Comparison of ENCODE assay signal across 23 cellular contexts in genomic region chr17:22516861-22517636, GRCh38.
A peak's percentile ranks its signal among the peaks of the same experiment; 100 is the strongest.
DNase-seq lines count a peak whose midpoint lies in the region; ATAC-seq, FAIRE-seq and TF ChIP-seq lines count a peak whose summit lies in the region.
"Had no signal": no experiment of that assay in that cellular context is flagged by ENCODE, and none has a peak within 500 bp of the region (broad histone marks: within the 10 kb centered on the region; RNA-seq: fewer than 3 reads in every experiment).

No MANE protein-coding gene starts in this region.

- no peaks in the 10 kb centered on the region for H3K9me2 ChIP-seq in SK-N-SH

- H3K9me1 ChIP-seq in K562 (ENCODE audit: control insufficient read depth, insufficient read depth, low read length) = no peaks in the 10 kb centered on the region

- no TSS peak for BruUV-seq in K562 (replicated peaks; lab: Mats Ljungman, UMichigan)

- no peak for FAIRE-seq in K562 (lab: Jason Lieb, UNC)
- FAIRE-seq: G401.6, GM12892, H54, HTR-8/SVneo had no signal

- H3K4me1 Mint-ChIP-seq in osteocyte (ENCODE audit: unreplicated experiment) = no peaks in the 10 kb centered on the region
- H3K4me1 Mint-ChIP-seq: B cell; CD4-positive, CD25-positive, alpha-beta regulatory T cell; CD8-positive, alpha-beta memory T cell; GM23338 had no signal

- 4% methylated on average over 18 of the region's 26 CpGs for WGBS in SK-N-SH (ENCODE audit: low lambda C conversion rate)
- WGBS in K562 (ENCODE audit: insufficient coverage, low coverage, missing lambda C conversion rate) = 5% methylated on average over 17 of the region's 26 CpGs

- TF ChIP-seq POLR2A in K562 (conservative IDR thresholded peaks at IDR 0.05) = no peak
- TF ChIP-seq POLR2A in vagina (IDR thresholded peaks at IDR 0.05) = no peak

- no peak for DNase-seq in SK-N-SH
- no peak for DNase-seq in K562 (ENCODE audit: extremely low read depth in 1 of 4, low spot score in 3 of 4)
- peak; percentile 83 for DNase-seq in osteocyte (ENCODE audit: extremely low spot score, unreplicated experiment)
- peak; percentile 58 to 89 for DNase-seq in vagina (ENCODE audit: extremely low spot score in 2 of 2)
- no peak for DNase-seq in brain microvascular endothelial cell
- DNase-seq in T-helper 9 cell = no peak
- DNase-seq: CD4-positive, CD25-positive, alpha-beta regulatory T cell; CD8-positive, alpha-beta memory T cell; COR-L47; DMS 273 treated with DMSO at 0.1 percent for 48 hours; DND-41; HCEC 1CT; IMR-90 had no signal

- intact Hi-C loops in K562 (cut with micrococcal nuclease) (loop anchor here (5.0 kb wide), 1 partner anchor 65 kb away; no protein-coding TSS in a partner anchor), vagina (cut with DNase I) (loop anchor here (10.0 kb wide), 1 partner anchor 62 kb away; no protein-coding TSS in a partner anchor)

- ATAC-seq in SK-N-SH treated with all-trans-retinoic acid at 6 μM for 48 hours (no peak), K562 (no peak), HG02763 (IDR thresholded peaks at IDR 0.05; ENCODE audit: unreplicated experiment) (no peak)
- ATAC-seq: GM23338 had no signal

- H3K4me1 ChIP-seq in SK-N-SH (ENCODE audit: control insufficient read depth in 1 of 2, insufficient read depth in 2 of 2, low read depth in 1 of 2, low read length in 1 of 2) (no peaks in the 10 kb centered on the region; a peak in 1 of 4 replicates), K562 (replicated peaks in 1 of 2; ENCODE audit: control insufficient read depth in 2 of 2, insufficient read depth in 2 of 2, low read length in 2 of 2) (peaks cover 0 to 7% of the 10 kb centered on the region in 2 experiments; a peak in 3 of 5 replicates), vagina (no peaks in the 10 kb centered on the region)
- H3K4me1 ChIP-seq: BLaER1 treated with 17β-estradiol and CSF1 and Interleukin-3, amounts not matched to agents 10 nM and 100 nM had no signal

- peak overlapping the region; percentile 18 to 48; a peak in 2 of 4 replicates for H3K4me3 ChIP-seq in SK-N-SH (ENCODE audit: low read depth in 2 of 2, low read length in 1 of 2)
- no peak overlapping the region for H3K4me3 ChIP-seq in K562
- no peak overlapping the region for H3K4me3 ChIP-seq in vagina
- no peak overlapping the region for H3K4me3 ChIP-seq in brain microvascular endothelial cell (ENCODE audit: low read depth, low read length)
- H3K4me3 ChIP-seq: BLaER1 treated with 17β-estradiol and CSF1 and Interleukin-3, amounts not matched to agents 10 nM and 100 nM; GM23338 had no signal

- in situ Hi-C loops in K562 (cut with MboI) = no loop called here
- in situ Hi-C loops in brain microvascular endothelial cell (cut with HindIII; ENCODE audit: low pct_ligation_motif_present, low sequenced_read_pairs) = no loop called here

- TF ChIP-seq RAD21 in SK-N-SH (IDR thresholded peaks at IDR 0.05; ENCODE audit: low read length) (no peak), K562 (CRISPR knock-in tag; conservative IDR thresholded peaks at IDR 0.05 in 1 of 2, IDR thresholded peaks at IDR 0.05 in 1 of 2) (no peak)

- TF ChIP-seq EP300 in SK-N-SH (IDR thresholded peaks at IDR 0.05; ENCODE audit: borderline replicate concordance in 1 of 2, low read depth in 1 of 2, low read length in 1 of 2) (no peak), K562 (IDR thresholded peaks at IDR 0.05; ENCODE audit: low read length) (no peak)

- H3K4me3 Mint-ChIP-seq in osteocyte (ENCODE audit: unreplicated experiment) = no peak overlapping the region
- H3K4me3 Mint-ChIP-seq: B cell; CD4-positive, CD25-positive, alpha-beta regulatory T cell; CD8-positive, alpha-beta memory T cell; GM23338 had no signal

- H4K20me1 ChIP-seq in SK-N-SH (ENCODE audit: insufficient read depth) (no peaks in the 10 kb centered on the region), K562 (replicated peaks; ENCODE audit: control insufficient read depth, insufficient read depth, low read length) (no peaks in the 10 kb centered on the region)
- H4K20me1 ChIP-seq: BLaER1 treated with 17β-estradiol and CSF1 and Interleukin-3, amounts not matched to agents 10 nM and 100 nM had no signal

- H2AFZ ChIP-seq in SK-N-SH (ENCODE audit: low read depth) (0 out of 2 replicates have a peak overlapping the region, but pooled peaks have one; percentile 56), K562 (ENCODE audit: low read depth, low read length) (peak overlapping the region; percentile 74)
- H2AFZ ChIP-seq: GM23338 had no signal

- H3K27me3 ChIP-seq in SK-N-SH (ENCODE audit: insufficient read depth) (peaks cover 4% of the 10 kb centered on the region; the same call in 1 of the 2 replicates), K562 (ENCODE audit: control insufficient read depth in 2 of 2, insufficient read depth in 2 of 2, low read length in 2 of 2) (no peaks in the 10 kb centered on the region), vagina (no peaks in the 10 kb centered on the region), brain microvascular endothelial cell (replicated peaks) (no peaks in the 10 kb centered on the region)
- H3K27me3 ChIP-seq: BLaER1 treated with 17β-estradiol and CSF1 and Interleukin-3, amounts not matched to agents 10 nM and 100 nM had no signal

- H3K27ac ChIP-seq in SK-N-SH (ENCODE audit: low read depth in 2 of 2, low read length in 1 of 2) = no peak overlapping the region
- no peak overlapping the region for H3K27ac ChIP-seq in K562 (ENCODE audit: extremely low read depth, low read depth, low read length)
- H3K27ac ChIP-seq in vagina = no peak overlapping the region
- no peak overlapping the region for H3K27ac ChIP-seq in brain microvascular endothelial cell
- H3K27ac ChIP-seq: 22Rv1; BLaER1 treated with 17β-estradiol and CSF1 and Interleukin-3, amounts not matched to agents 10 nM and 100 nM had no signal

- H3K79me2 ChIP-seq in SK-N-SH (ENCODE audit: insufficient read depth) (no peaks in the 10 kb centered on the region), K562 (ENCODE audit: control insufficient read depth, insufficient read depth, low read length) (no peaks in the 10 kb centered on the region)

- peaks cover 22% of the 10 kb centered on the region for H3K9me3 Mint-ChIP-seq in osteocyte (ENCODE audit: unreplicated experiment)

- CTCF ChIA-PET in SK-N-SH (lab: Yijun Ruan, JAX) = no interaction called here
- CTCF ChIA-PET in K562 (lab: Yijun Ruan, JAX; ENCODE audit: low intra/inter-chr PET ratio) = no interaction called here

- TF ChIP-seq CTCF in SK-N-SH (IDR thresholded peaks at IDR 0.05) = no peak
- no peak for TF ChIP-seq CTCF in K562 (IDR thresholded peaks at IDR 0.05 in 2 of 3, conservative IDR thresholded peaks at IDR 0.05 in 1 of 3; ENCODE audit: insufficient read depth in 2 of 3, low read depth in 1 of 3, low read length in 3 of 3)
- no peak for TF ChIP-seq CTCF in osteocyte (IDR thresholded peaks at IDR 0.05)
- no peak for TF ChIP-seq CTCF in vagina (IDR thresholded peaks at IDR 0.05)
- TF ChIP-seq CTCF in brain microvascular endothelial cell (IDR thresholded peaks at IDR 0.05; ENCODE audit: low read depth, low read length, missing control alignments) = no peak

- no peak overlapping the region for H3K27ac Mint-ChIP-seq in osteocyte (ENCODE audit: unreplicated experiment)
- H3K27ac Mint-ChIP-seq: B cell; CD4-positive, CD25-positive, alpha-beta regulatory T cell; CD8-positive, alpha-beta memory T cell; GM23338 had no signal

- no peaks in the 10 kb centered on the region for H3K36me3 ChIP-seq in SK-N-SH (replicated peaks in 1 of 2; ENCODE audit: control insufficient read depth in 1 of 2, insufficient read depth in 2 of 2, low read length in 1 of 2)
- no peaks in the 10 kb centered on the region for H3K36me3 ChIP-seq in K562 (ENCODE audit: control insufficient read depth, insufficient read depth, low read length)
- H3K36me3 ChIP-seq in vagina = no peaks in the 10 kb centered on the region
- no peaks in the 10 kb centered on the region for H3K36me3 ChIP-seq in brain microvascular endothelial cell (replicated peaks)
- H3K36me3 ChIP-seq: BLaER1 treated with 17β-estradiol and CSF1 and Interleukin-3, amounts not matched to agents 10 nM and 100 nM had no signal

- POLR2A ChIA-PET in SK-N-SH (lab: Yijun Ruan, JAX) = no interaction called here
- POLR2A ChIA-PET in K562 (lab: Yijun Ruan, JAX) = interaction anchor here (0.7 kb wide), 1 partner anchor 290 kb away, joined by 4 read pairs; no protein-coding TSS in a partner anchor

- H3K27me3 Mint-ChIP-seq in osteocyte (ENCODE audit: unreplicated experiment) = no peaks in the 10 kb centered on the region
- H3K27me3 Mint-ChIP-seq: B cell; CD4-positive, CD25-positive, alpha-beta regulatory T cell had no signal

- no peaks in the 10 kb centered on the region for H3K9me3 ChIP-seq in SK-N-SH
- no peaks in the 10 kb centered on the region for H3K9me3 ChIP-seq in K562 (replicated peaks; ENCODE audit: control insufficient read depth, insufficient read depth, low read depth, low read length)
- H3K9me3 ChIP-seq in vagina = no peaks in the 10 kb centered on the region
- H3K9me3 ChIP-seq: BLaER1 treated with 17β-estradiol and CSF1 and Interleukin-3, amounts not matched to agents 10 nM and 100 nM had no signal

- H3K36me3 Mint-ChIP-seq in osteocyte (ENCODE audit: unreplicated experiment) = no peaks in the 10 kb centered on the region
- H3K36me3 Mint-ChIP-seq: CD4-positive, CD25-positive, alpha-beta regulatory T cell; CD8-positive, alpha-beta memory T cell had no signal

- no peaks in the 10 kb centered on the region for H3F3A ChIP-seq in SK-N-SH (replicated peaks; ENCODE audit: insufficient read depth)

- H3K4me2 ChIP-seq in SK-N-SH = peak overlapping the region; percentile 72
- peak overlapping the region; percentile 58 for H3K4me2 ChIP-seq in K562 (ENCODE audit: insufficient read depth, low read length)
- H3K4me2 ChIP-seq: BLaER1 treated with 17β-estradiol and CSF1 and Interleukin-3, amounts not matched to agents 10 nM and 100 nM; GM23338 had no signal

- no peak overlapping the region for H3K9ac ChIP-seq in SK-N-SH
- H3K9ac ChIP-seq in K562 (ENCODE audit: insufficient read depth in 1 of 2, low read depth in 2 of 2, low read length in 2 of 2) = no peak overlapping the region
- H3K9ac ChIP-seq: BLaER1 treated with 17β-estradiol and CSF1 and Interleukin-3, amounts not matched to agents 10 nM and 100 nM had no signal

TF ChIP-seq in SK-N-SH, 30 proteins besides CTCF, POLR2A, EP300 and RAD21 (continues in another document):
- TF ChIP-seq CHD2 (IDR thresholded peaks at IDR 0.05; ENCODE audit: low read length, partially characterized antibody) = no peak
- TF ChIP-seq TAF1 (IDR thresholded peaks at IDR 0.05; ENCODE audit: borderline replicate concordance, low read depth, low read length) = no peak
- no peak for TF ChIP-seq GATA2 (CRISPR knock-in tag; IDR thresholded peaks at IDR 0.05)

TF ChIP-seq in K562, 482 proteins besides CTCF, POLR2A, EP300 and RAD21 (continues in another document):
- TF ChIP-seq YY1 (IDR thresholded peaks at IDR 0.05; ENCODE audit: borderline replicate concordance in 1 of 3, control insufficient read depth in 1 of 3, extremely low read depth in 1 of 3, insufficient read depth in 3 of 3, insufficient read length in 1 of 3, insufficient replicate concordance in 2 of 3, low read depth in 1 of 3, low read length in 2 of 3) = no peak

Comparison
In these comparisons a context has a peak if more than half of its experiments do, and no peak if none do; other contexts are left out.
1. DNase-seq: peak in osteocyte (single experiment) and vagina (2 of 2); none in SK-N-SH (single experiment), K562 (0 of 4), brain microvascular endothelial cell (single experiment) and T-helper 9 cell (single experiment).
2. H3K4me3 ChIP-seq: peak in SK-N-SH (2 of 2); none in K562 (single experiment), vagina (0 of 2) and brain microvascular endothelial cell (single experiment).